Comparison of ENCODE assay signal across 37 cellular contexts in the genomic region with DNA sequence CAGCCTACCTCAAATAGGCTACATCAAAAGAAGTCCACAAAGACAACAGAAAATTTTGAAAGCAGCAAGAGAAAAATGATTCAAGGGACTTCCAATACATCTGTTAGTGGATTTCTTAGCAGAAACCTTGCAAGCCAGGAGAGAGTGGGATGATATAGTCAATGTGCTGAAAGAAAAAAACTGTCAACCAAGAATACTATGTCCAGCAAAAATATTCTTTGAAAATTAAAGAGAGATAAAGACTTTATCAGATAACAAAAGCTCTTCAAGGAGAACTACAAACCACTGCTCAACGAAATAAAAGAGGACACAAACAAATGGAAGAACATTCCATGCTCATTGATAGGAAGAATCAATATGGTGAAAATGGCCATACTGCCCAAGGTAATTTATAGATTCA. TPM values are rescaled to one million over a fixed set of nuclear protein-coding genes. Genes with fewer than 3 reads are reported as not detected.
"Had no signal": no experiment of that assay in that cellular context is flagged by ENCODE, and none has a peak within 500 bp of the region (broad histone marks: within the 10 kb centered on the region; RNA-seq: fewer than 3 reads in every experiment).

No MANE protein-coding gene starts in this region.

- DNase-seq: Karpas-422, Kasumi-1, MG63, MM.1S, MV-4-11, NCI-H1048, NCI-H1092, NCI-H1092 treated with DMSO at 0.1 percent for 48 hours, NCI-H1105, NCI-H1105 treated with DMSO at 0.1 percent for 48 hours, NCI-H1417 treated with DMSO at 0.1 percent for 48 hours, NCI-H1436, NCI-H1436 treated with DMSO at 0.1 percent for 48 hours, NCI-H146, NCI-H1694, NCI-H1694 treated with DMSO at 0.1 percent for 48 hours, NCI-H187, NCI-H187 treated with DMSO at 0.1 percent for 48 hours, NCI-H1930, NCI-H2029, NCI-H2029 treated with DMSO at 0.1 percent for 48 hours, NCI-H2081, NCI-H2081 treated with DMSO at 0.1 percent for 48 hours, NCI-H2107, NCI-H2171, NCI-H2171 treated with DMSO at 0.1 percent for 48 hours, NCI-H2227 treated with DMSO at 0.1 percent for 48 hours, NCI-H226, NCI-H345, NCI-H446, NCI-H446 treated with DMSO at 0.1 percent for 48 hours, NCI-H510A, NCI-H510A treated with DMSO at 0.1 percent for 48 hours, NCI-H524 had no signal

- H3K36me3 ChIP-seq: MG63 had no signal

- H3K4me3 ChIP-seq: MG63 had no signal

RNA-seq across cellular contexts. Expression of a gene that starts 34.0 kb away (rescaled TPM):
- total RNA-seq: LHCN-M2, MCF 10A, NCI-H460 had no signal
